Comparison of ENCODE assay signal across 12 cellular contexts in genomic region chr3:106728315-106728821, GRCh38.
DNase-seq lines count a peak whose midpoint lies in the region; ATAC-seq, FAIRE-seq and TF ChIP-seq lines count a peak whose summit lies in the region.
"Had no signal": no experiment of that assay in that cellular context is flagged by ENCODE, and none has a peak within 500 bp of the region (broad histone marks: within the 10 kb centered on the region; RNA-seq: fewer than 3 reads in every experiment).

No MANE protein-coding gene starts in this region.

- peaks cover 0 to 4% (median 3%) of the 10 kb centered on the region in 5 donors for H3K27me3 Mint-ChIP-seq in naive thymus-derived CD8-positive, alpha-beta T cell
- H3K27me3 Mint-ChIP-seq in activated naive CD8-positive, alpha-beta T cell treated with anti-CD3 and anti-CD28 coated beads for 36 hours: peaks cover 6% of the 10 kb centered on the region

- no peaks in the 10 kb centered on the region for H3K4me1 Mint-ChIP-seq in naive thymus-derived CD8-positive, alpha-beta T cell
- no peaks in the 10 kb centered on the region for H3K4me1 Mint-ChIP-seq in activated naive CD8-positive, alpha-beta T cell treated with anti-CD3 and anti-CD28 coated beads for 36 hours

- DNase-seq in HPDE6-E6E7 (ENCODE audit: extremely low spot score): peak; percentile 42
- peak; percentile 79 for DNase-seq in amniotic stem cell (lab: John Stamatoyannopoulos, UW)
- DNase-seq in glomerular endothelial cell (ENCODE audit: extremely low read depth, low read depth, low spot score): peak; percentile 93
- peak; percentile 95 for DNase-seq in stromal cell of bone marrow (ENCODE audit: low read depth)
- DNase-seq in naive thymus-derived CD8-positive, alpha-beta T cell: no peak
- no peak for DNase-seq in D721Med (ENCODE audit: insufficient read length, low spot score)
- DNase-seq in activated naive CD8-positive, alpha-beta T cell treated with anti-CD3 and anti-CD28 coated beads for 36 hours: no peak
- no peak for DNase-seq in SKM-1 (lab: John Stamatoyannopoulos, UW; ENCODE audit: unreplicated experiment)
- DNase-seq: NCI-H774; small intestine; stimulated activated naive CD4-positive, alpha-beta T cell treated with Interleukin-2 at 50 U/mL for 16 hours had no signal

- POLR2A ChIA-PET in naive thymus-derived CD8-positive, alpha-beta T cell (lab: Charles Lee): no interaction called here

- no peaks in the 10 kb centered on the region for H3K36me3 Mint-ChIP-seq in naive thymus-derived CD8-positive, alpha-beta T cell
- no peaks in the 10 kb centered on the region for H3K36me3 Mint-ChIP-seq in activated naive CD8-positive, alpha-beta T cell treated with anti-CD3 and anti-CD28 coated beads for 36 hours
- H3K36me3 Mint-ChIP-seq: activated naive CD8-positive, alpha-beta T cell had no signal

- H3K9me3 Mint-ChIP-seq in naive thymus-derived CD8-positive, alpha-beta T cell: no peaks in the 10 kb centered on the region
- H3K9me3 Mint-ChIP-seq in activated naive CD8-positive, alpha-beta T cell treated with anti-CD3 and anti-CD28 coated beads for 36 hours: no peaks in the 10 kb centered on the region

- no peak overlapping the region for H3K27ac Mint-ChIP-seq in naive thymus-derived CD8-positive, alpha-beta T cell
- H3K27ac Mint-ChIP-seq in activated naive CD8-positive, alpha-beta T cell treated with anti-CD3 and anti-CD28 coated beads for 36 hours: no peak overlapping the region
- H3K27ac Mint-ChIP-seq: activated naive CD8-positive, alpha-beta T cell had no signal

- no peak for ATAC-seq in naive thymus-derived CD8-positive, alpha-beta T cell

- TF ChIP-seq CTCF in D721Med (IDR thresholded peaks at IDR 0.05; ENCODE audit: insufficient read depth, missing control alignments): no peak

- FAIRE-seq in D721Med (lab: Jason Lieb, UNC): no peak
- FAIRE-seq: small intestine had no signal

- H3K4me3 Mint-ChIP-seq in naive thymus-derived CD8-positive, alpha-beta T cell: no peak overlapping the region
- H3K4me3 Mint-ChIP-seq in activated naive CD8-positive, alpha-beta T cell treated with anti-CD3 and anti-CD28 coated beads for 36 hours: no peak overlapping the region
- H3K4me3 Mint-ChIP-seq: activated naive CD8-positive, alpha-beta T cell had no signal

Comparison
In these comparisons a context has a peak if more than half of its experiments do, and no peak if none do; other contexts are left out.
1. DNase-seq: peak in HPDE6-E6E7 (single experiment), amniotic stem cell (single experiment), glomerular endothelial cell (single experiment) and stromal cell of bone marrow (single experiment); none in naive thymus-derived CD8-positive, alpha-beta T cell (0 of 10), D721Med (single experiment), activated naive CD8-positive, alpha-beta T cell treated with anti-CD3 and anti-CD28 coated beads for 36 hours (single experiment) and SKM-1 (single experiment).